Comparison of ENCODE assay signal across 11 cellular contexts in the genomic region with DNA sequence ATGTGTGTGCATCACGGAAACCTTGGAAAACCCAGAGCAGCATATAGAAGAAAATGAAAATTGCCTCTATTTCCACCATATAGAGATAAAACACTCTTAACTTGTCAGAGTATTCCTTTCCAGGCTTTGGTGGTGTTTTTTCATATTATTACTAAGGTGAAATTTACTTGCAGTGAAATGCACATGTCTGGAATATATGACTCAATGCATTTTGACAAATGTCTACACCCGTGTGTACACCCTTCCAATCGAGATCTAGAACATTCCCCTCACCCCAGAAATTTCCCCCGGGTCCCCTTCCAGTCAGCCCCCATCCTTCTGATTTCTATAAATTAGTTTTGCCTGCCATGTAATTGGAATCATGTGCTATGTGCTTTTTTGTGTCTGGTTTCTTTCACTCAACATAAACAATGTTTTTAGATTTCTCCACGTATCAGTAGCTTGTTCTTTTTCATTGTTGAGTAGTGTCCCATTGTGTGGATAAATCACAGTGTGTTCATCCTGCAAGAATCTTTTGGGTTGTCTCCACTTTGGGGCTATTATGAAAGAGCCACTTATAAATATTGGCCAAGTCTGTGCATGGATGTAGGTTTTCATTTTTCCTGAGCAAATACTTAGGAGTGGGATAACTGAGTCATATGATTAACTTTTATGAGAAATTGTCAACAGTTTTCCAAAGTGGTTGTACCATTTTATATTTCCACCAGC.
"Had no signal": no experiment of that assay in that cellular context is flagged by ENCODE, and none has a peak within 500 bp of the region (broad histone marks: within the 10 kb centered on the region; RNA-seq: fewer than 3 reads in every experiment).

No MANE protein-coding gene starts in this region.

- H3K4me3 Mint-ChIP-seq: activated CD8-positive, alpha-beta memory T cell treated with anti-CD3 and anti-CD28 coated beads, Interleukin-2, amount 10 ng/mL, durations not matched to agents 7 days and 5 days; activated naive CD8-positive, alpha-beta T cell treated with anti-CD3 and anti-CD28 coated beads, Interleukin-2, amount 10 ng/mL, durations not matched to agents 7 days and 5 days; nephron had no signal

- DNase-seq: activated naive CD8-positive, alpha-beta T cell treated with anti-CD3 and anti-CD28 coated beads, Interleukin-2, amount 10 ng/mL, durations not matched to agents 7 days and 5 days; aorta; heart left ventricle; islet precursor cell; left lung; spleen; stomach had no signal

- H3K9me3 Mint-ChIP-seq: activated naive CD8-positive, alpha-beta T cell treated with anti-CD3 and anti-CD28 coated beads, Interleukin-2, amount 10 ng/mL, durations not matched to agents 7 days and 5 days; nephron had no signal

- H3K27me3 ChIP-seq: heart left ventricle, SJCRH30, spleen, stomach had no signal

- H3K9me3 ChIP-seq: esophagus muscularis mucosa, heart left ventricle, left lung, SJCRH30, spleen, stomach had no signal

- H3K36me3 Mint-ChIP-seq: activated CD8-positive, alpha-beta memory T cell treated with anti-CD3 and anti-CD28 coated beads, Interleukin-2, amount 10 ng/mL, durations not matched to agents 7 days and 5 days; activated naive CD8-positive, alpha-beta T cell treated with anti-CD3 and anti-CD28 coated beads, Interleukin-2, amount 10 ng/mL, durations not matched to agents 7 days and 5 days had no signal

- H3K27ac ChIP-seq: esophagus muscularis mucosa, left lung, SJCRH30, stomach had no signal

- H3K36me3 ChIP-seq: esophagus muscularis mucosa, heart left ventricle, left lung, SJCRH30, spleen, stomach had no signal

- H3K4me3 ChIP-seq: esophagus muscularis mucosa, heart left ventricle, left lung, SJCRH30, spleen, stomach had no signal

- H3K27ac Mint-ChIP-seq: activated CD8-positive, alpha-beta memory T cell treated with anti-CD3 and anti-CD28 coated beads, Interleukin-2, amount 10 ng/mL, durations not matched to agents 7 days and 5 days; activated naive CD8-positive, alpha-beta T cell treated with anti-CD3 and anti-CD28 coated beads, Interleukin-2, amount 10 ng/mL, durations not matched to agents 7 days and 5 days; nephron had no signal
